12 cellular contexts compared by ENCODE assay signal in the genomic region with DNA sequence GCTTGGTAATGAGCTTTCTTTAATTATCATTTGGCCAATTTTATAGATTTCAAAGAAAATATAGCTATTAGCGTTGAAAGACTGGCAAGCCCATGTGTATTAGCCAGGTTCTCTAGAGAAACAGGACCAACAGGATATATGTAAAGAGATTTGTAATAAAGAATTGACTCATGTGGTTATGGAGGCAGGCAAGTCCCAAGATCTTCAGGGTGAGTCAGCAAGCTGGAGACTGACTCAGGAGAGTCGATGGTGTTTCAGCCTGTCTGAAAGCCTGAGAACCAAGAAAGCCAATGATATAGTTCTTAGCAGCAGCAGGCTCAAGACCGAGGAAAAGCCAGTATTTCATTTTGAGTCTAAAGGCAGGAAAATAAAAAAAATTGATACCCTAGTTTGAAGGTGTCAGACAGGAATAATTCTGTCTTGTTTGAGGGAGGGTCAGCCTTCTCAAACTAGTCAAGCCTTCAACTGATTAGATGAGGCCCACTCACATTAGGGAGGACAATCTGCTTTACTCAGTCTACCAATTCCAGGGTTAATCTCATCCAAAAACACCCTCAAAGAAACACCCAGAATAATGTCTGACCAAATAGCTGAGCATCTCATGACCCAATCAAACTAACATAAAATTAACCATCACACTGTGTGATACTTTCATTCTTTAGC.
DNase-seq lines count a peak whose midpoint lies in the region; ATAC-seq, FAIRE-seq and TF ChIP-seq lines count a peak whose summit lies in the region.
"Had no signal": no experiment of that assay in that cellular context is flagged by ENCODE, and none has a peak within 500 bp of the region (broad histone marks: within the 10 kb centered on the region; RNA-seq: fewer than 3 reads in every experiment).

No MANE protein-coding gene starts in this region.

- H3K9me3 ChIP-seq in IMR-90 (ENCODE audit: control insufficient read depth, insufficient read depth, low read length) (no peaks in the 10 kb centered on the region), mammary epithelial cell (replicated peaks; ENCODE audit: insufficient read depth, low read length) (no peaks in the 10 kb centered on the region)

- H3K79me2 ChIP-seq in mammary epithelial cell (ENCODE audit: insufficient read depth, low read length), result no peaks in the 10 kb centered on the region

- H3K4me1 Mint-ChIP-seq in activated CD8-positive, alpha-beta T cell treated with anti-CD3 and anti-CD28 coated beads for 36 hours (ENCODE audit: low read depth), result no peaks in the 10 kb centered on the region
- H3K4me1 Mint-ChIP-seq in activated CD8-positive, alpha-beta T cell treated with anti-CD3 and anti-CD28 coated beads, Interleukin-2, amount 10 ng/mL, durations not matched to agents 7 days and 5 days (ENCODE audit: low read depth), result no peaks in the 10 kb centered on the region

- H3K4me2 ChIP-seq in IMR-90 (ENCODE audit: low read depth, low read length) (no peak overlapping the region), mammary epithelial cell (ENCODE audit: insufficient read depth, low read depth, low read length) (peak overlapping the region; percentile 51)
- H3K4me2 ChIP-seq: BLaER1 had no signal

- H4K91ac ChIP-seq in IMR-90 (ENCODE audit: insufficient read depth, low read depth, low read length), result no peak overlapping the region

- TF ChIP-seq CTCF in activated CD8-positive, alpha-beta T cell treated with anti-CD3 and anti-CD28 coated beads for 36 hours (IDR thresholded peaks at IDR 0.05), result no peak
- TF ChIP-seq CTCF in IMR-90 (conservative IDR thresholded peaks at IDR 0.05; ENCODE audit: low read depth, low read length) (no peak), mammary epithelial cell (conservative IDR thresholded peaks at IDR 0.05 in 1 of 2, IDR thresholded peaks at IDR 0.05 in 1 of 2; ENCODE audit: extremely low read depth in 1 of 2, insufficient read depth in 1 of 2, low read depth in 1 of 2, low read length in 2 of 2) (no peak), D721Med (IDR thresholded peaks at IDR 0.05; ENCODE audit: insufficient read depth, missing control alignments) (no peak)

- H3K4ac ChIP-seq in IMR-90 (ENCODE audit: low read depth, low read length), result no peak overlapping the region

- H2AK9ac ChIP-seq in IMR-90 (replicated peaks; ENCODE audit: low read depth, low read length, poor library complexity), result no peak overlapping the region

- ATAC-seq in activated CD8-positive, alpha-beta T cell treated with anti-CD3 and anti-CD28 coated beads for 36 hours, result peak; percentile 87
- no peak for ATAC-seq in activated CD8-positive, alpha-beta T cell treated with anti-CD3 and anti-CD28 coated beads, Interleukin-2, amount 10 ng/mL, durations not matched to agents 7 days and 5 days
- peak; percentile 91 for ATAC-seq in IMR-90 (ENCODE audit: low read depth)
- ATAC-seq in HG02588 (IDR thresholded peaks at IDR 0.05; ENCODE audit: unreplicated experiment), result no peak

- H3K27me3 ChIP-seq in IMR-90 (ENCODE audit: control insufficient read depth, insufficient read depth, low read length) (no peaks in the 10 kb centered on the region), mammary epithelial cell (ENCODE audit: insufficient read depth, low read length) (no peaks in the 10 kb centered on the region)
- H3K27me3 ChIP-seq: BLaER1, stomach had no signal

- H3K4me1 ChIP-seq in IMR-90 (ENCODE audit: control insufficient read depth, insufficient read depth, low read length) (no peaks in the 10 kb centered on the region), mammary epithelial cell (ENCODE audit: insufficient read depth, low read length) (peaks cover 5% of the 10 kb centered on the region)
- H3K4me1 ChIP-seq: BLaER1, stomach had no signal

- FAIRE-seq in D721Med (lab: Jason Lieb, UNC), result no peak

- no peaks in the 10 kb centered on the region for H3K79me1 ChIP-seq in IMR-90 (ENCODE audit: low read depth in 1 of 2, low read length in 2 of 2)

- H2BK120ac ChIP-seq in IMR-90 (ENCODE audit: low read depth, low read length), result 0 out of 2 replicates have a peak overlapping the region, but pooled peaks have one; percentile 28

- H3K9ac ChIP-seq in IMR-90 (ENCODE audit: low read depth, low read length) (no peak overlapping the region), mammary epithelial cell (ENCODE audit: insufficient read depth, low read length) (no peak overlapping the region)
- H3K9ac ChIP-seq: BLaER1 had no signal

- no peak overlapping the region for H3K27ac Mint-ChIP-seq in activated CD8-positive, alpha-beta T cell treated with anti-CD3 and anti-CD28 coated beads for 36 hours
- no peak overlapping the region for H3K27ac Mint-ChIP-seq in activated CD8-positive, alpha-beta T cell treated with anti-CD3 and anti-CD28 coated beads, Interleukin-2, amount 10 ng/mL, durations not matched to agents 7 days and 5 days

- H3K56ac ChIP-seq in IMR-90 (ENCODE audit: extremely low read depth, insufficient read depth, low read length), result no peak overlapping the region

- no peaks in the 10 kb centered on the region for H3K36me3 ChIP-seq in IMR-90 (ENCODE audit: control insufficient read depth, insufficient read depth, low read length)
- no peaks in the 10 kb centered on the region for H3K36me3 ChIP-seq in mammary epithelial cell (ENCODE audit: insufficient read depth, low read length)
- H3K36me3 ChIP-seq: BLaER1, stomach had no signal

- no peak overlapping the region for H2AK5ac ChIP-seq in IMR-90 (ENCODE audit: low read depth, low read length)

- H3K4me3 Mint-ChIP-seq in activated CD8-positive, alpha-beta T cell treated with anti-CD3 and anti-CD28 coated beads for 36 hours, result no peak overlapping the region
- no peak overlapping the region for H3K4me3 Mint-ChIP-seq in activated CD8-positive, alpha-beta T cell treated with anti-CD3 and anti-CD28 coated beads, Interleukin-2, amount 10 ng/mL, durations not matched to agents 7 days and 5 days

- BruUV-seq in IMR-90 (replicated peaks; lab: Mats Ljungman, UMichigan) (no TSS peak), mammary epithelial cell (replicated peaks; lab: Mats Ljungman, UMichigan) (no TSS peak)

- in situ Hi-C loops in IMR-90 (cut with MboI; ENCODE audit: low sequenced_read_pairs), result no loop called here
- in situ Hi-C loops in mammary epithelial cell (cut with MboI; ENCODE audit: low sequenced_read_pairs in 2 of 2), result no loop called here

- 0 out of 2 replicates have a peak, but pooled peaks cover 2% of the 10 kb centered on the region for H3K9me1 ChIP-seq in IMR-90 (ENCODE audit: insufficient read depth, low read length)

- peaks cover 20% of the 10 kb centered on the region for H3K9me3 Mint-ChIP-seq in activated CD8-positive, alpha-beta T cell treated with anti-CD3 and anti-CD28 coated beads for 36 hours
- H3K9me3 Mint-ChIP-seq in activated CD8-positive, alpha-beta T cell treated with anti-CD3 and anti-CD28 coated beads, Interleukin-2, amount 10 ng/mL, durations not matched to agents 7 days and 5 days (ENCODE audit: insufficient read depth), result peaks cover 23% of the 10 kb centered on the region

- no peak overlapping the region for H2BK5ac ChIP-seq in IMR-90 (ENCODE audit: low read depth, low read length, poor library complexity, severe bottlenecking)

- H2AFZ ChIP-seq in IMR-90 (replicated peaks; ENCODE audit: low read length, poor library complexity) (no peak overlapping the region), mammary epithelial cell (ENCODE audit: low read depth, low read length) (peak overlapping the region; percentile 43)

- dilution Hi-C loops in IMR-90 (cut with HindIII; ENCODE audit: low sequenced_read_pairs, unreplicated experiment), result no loop called here
- dilution Hi-C loops in mammary epithelial cell (cut with HindIII; ENCODE audit: low sequenced_read_pairs), result no loop called here

- H2BK20ac ChIP-seq in IMR-90 (ENCODE audit: low read depth, low read length), result no peak overlapping the region

- no peak overlapping the region for H3K14ac ChIP-seq in IMR-90 (replicated peaks; ENCODE audit: low read depth, low read length)

- H3K4me3 ChIP-seq in IMR-90 (ENCODE audit: insufficient read depth, low read depth, low read length) (no peak overlapping the region), mammary epithelial cell (replicated peaks in 1 of 3; ENCODE audit: insufficient read depth in 1 of 3, low read depth in 2 of 3, low read length in 3 of 3) (no peak overlapping the region)
- H3K4me3 ChIP-seq: BLaER1, stomach had no signal

- CTCF ChIA-PET in activated CD8-positive, alpha-beta T cell treated with anti-CD3 and anti-CD28 coated beads for 36 hours (lab: Charles Lee), result no interaction called here
- CTCF ChIA-PET in activated CD8-positive, alpha-beta T cell treated with anti-CD3 and anti-CD28 coated beads, Interleukin-2, amount 10 ng/mL, durations not matched to agents 7 days and 5 days (lab: Charles Lee), result no interaction called here
- CTCF ChIA-PET in IMR-90 (lab: Yijun Ruan, JAX), result interaction anchor here (0.6 to 1.2 kb wide), 2 partner anchors 10 to 173 kb away, joined by 3 to 4 read pairs; no protein-coding TSS in a partner anchor
- CTCF ChIA-PET in mammary epithelial cell (lab: Charles Lee; ENCODE audit: low non-redundant PET), result interaction anchor here (0.5 to 0.6 kb wide), 2 partner anchors 75 to 387 kb away, joined by 3 to 8 read pairs; no protein-coding TSS in a partner anchor

- H2BK15ac ChIP-seq in IMR-90 (ENCODE audit: low read depth, low read length), result no peak overlapping the region

- TF ChIP-seq POLR2A in IMR-90 (IDR thresholded peaks at IDR 0.05; ENCODE audit: low read depth, low read length), result no peak

- no peaks in the 10 kb centered on the region for H3K27me3 Mint-ChIP-seq in activated CD8-positive, alpha-beta T cell treated with anti-CD3 and anti-CD28 coated beads for 36 hours
- H3K27me3 Mint-ChIP-seq in activated CD8-positive, alpha-beta T cell treated with anti-CD3 and anti-CD28 coated beads, Interleukin-2, amount 10 ng/mL, durations not matched to agents 7 days and 5 days (ENCODE audit: low read depth), result no peaks in the 10 kb centered on the region

- H3K18ac ChIP-seq in IMR-90 (ENCODE audit: low read depth, low read length), result no peak overlapping the region

- TF ChIP-seq RAD21 in IMR-90 (IDR thresholded peaks at IDR 0.05; ENCODE audit: low read length), result no peak

- no peaks in the 10 kb centered on the region for H4K20me1 ChIP-seq in IMR-90 (ENCODE audit: insufficient read depth, low read length)
- H4K20me1 ChIP-seq in mammary epithelial cell (ENCODE audit: insufficient read depth, low read length), result no peaks in the 10 kb centered on the region
- H4K20me1 ChIP-seq: BLaER1 had no signal

- H3K27ac ChIP-seq in IMR-90 (ENCODE audit: insufficient read depth, low read length) (no peak overlapping the region), mammary epithelial cell (ENCODE audit: insufficient read depth, low read depth, low read length) (no peak overlapping the region)
- H3K27ac ChIP-seq: BLaER1, stomach, VCaP had no signal

- DNase-seq in activated CD8-positive, alpha-beta T cell treated with anti-CD3 and anti-CD28 coated beads for 36 hours, result peak; percentile 37
- no peak for DNase-seq in activated CD8-positive, alpha-beta T cell treated with anti-CD3 and anti-CD28 coated beads, Interleukin-2, amount 10 ng/mL, durations not matched to agents 7 days and 5 days
- peak; percentile 97 for DNase-seq in IMR-90
- DNase-seq in mammary epithelial cell, result peak; percentile 96
- peak in 2 of 3 experiments; percentile 12 to 30 for DNase-seq in stimulated activated CD4-positive, alpha-beta T cell treated with anti-CD3 and anti-CD28 coated beads, TNF-alpha, amount 100 ng/mL, for 24 hours (ENCODE audit: low read depth in 3 of 3)
- DNase-seq in D721Med (ENCODE audit: insufficient read length, low spot score), result no peak
- no peak for DNase-seq in hippocampal formation (lab: John Stamatoyannopoulos, UW)
- DNase-seq: NCI-H1048, stomach had no signal

- no peak overlapping the region for H3K23ac ChIP-seq in IMR-90 (ENCODE audit: low read depth, low read length)

- intact Hi-C loops in activated CD8-positive, alpha-beta T cell treated with anti-CD3 and anti-CD28 coated beads for 36 hours (cut with micrococcal nuclease), result no loop called here
- intact Hi-C loops in IMR-90 (cut with micrococcal nuclease), result no loop called here
- intact Hi-C loops in mammary epithelial cell (cut with micrococcal nuclease), result no loop called here

- POLR2A ChIA-PET in activated CD8-positive, alpha-beta T cell treated with anti-CD3 and anti-CD28 coated beads for 36 hours (lab: Charles Lee), result no interaction called here
- POLR2A ChIA-PET in activated CD8-positive, alpha-beta T cell treated with anti-CD3 and anti-CD28 coated beads, Interleukin-2, amount 10 ng/mL, durations not matched to agents 7 days and 5 days (lab: Charles Lee), result no interaction called here
- POLR2A ChIA-PET in IMR-90 (lab: Charles Lee; ENCODE audit: unreplicated experiment), result interaction anchor here (0.5 kb wide), 1 partner anchor 27 kb away, joined by 6 read pairs; no protein-coding TSS in a partner anchor

- no peaks in the 10 kb centered on the region for H3K36me3 Mint-ChIP-seq in activated CD8-positive, alpha-beta T cell treated with anti-CD3 and anti-CD28 coated beads for 36 hours (ENCODE audit: low read depth)
- H3K36me3 Mint-ChIP-seq in activated CD8-positive, alpha-beta T cell treated with anti-CD3 and anti-CD28 coated beads, Interleukin-2, amount 10 ng/mL, durations not matched to agents 7 days and 5 days (ENCODE audit: low read depth), result peaks cover 8% of the 10 kb centered on the region

- 0% methylated on average over 1 of the region's 3 CpGs; no CpG with 5 or more reads in 1 of the 2 experiments for WGBS in IMR-90 (ENCODE audit: extremely low coverage in 2 of 2, insufficient read length in 1 of 2), 2 experiments
- 2% methylated on average over 2 of the region's 3 CpGs for WGBS in mammary epithelial cell (ENCODE audit: low coverage, missing lambda C conversion rate)

- no peak overlapping the region; a peak in 1 of 4 replicates for H4K8ac ChIP-seq in IMR-90 (ENCODE audit: low read depth in 2 of 2, low read length in 2 of 2)

- H4K5ac ChIP-seq in IMR-90 (ENCODE audit: low read depth, low read length), result no peak overlapping the region

Comparison
In these comparisons a context has a peak if more than half of its experiments do, and no peak if none do; other contexts are left out.
1. ATAC-seq: peak in activated CD8-positive, alpha-beta T cell treated with anti-CD3 and anti-CD28 coated beads for 36 hours (single experiment) and IMR-90 (single experiment); none in activated CD8-positive, alpha-beta T cell treated with anti-CD3 and anti-CD28 coated beads, Interleukin-2, amount 10 ng/mL, durations not matched to agents 7 days and 5 days (single experiment) and HG02588 (single experiment).
2. DNase-seq: peak in activated CD8-positive, alpha-beta T cell treated with anti-CD3 and anti-CD28 coated beads for 36 hours (single experiment), IMR-90 (single experiment), mammary epithelial cell (single experiment) and stimulated activated CD4-positive, alpha-beta T cell treated with anti-CD3 and anti-CD28 coated beads, TNF-alpha, amount 100 ng/mL, for 24 hours (2 of 3); none in activated CD8-positive, alpha-beta T cell treated with anti-CD3 and anti-CD28 coated beads, Interleukin-2, amount 10 ng/mL, durations not matched to agents 7 days and 5 days (single experiment), D721Med (single experiment) and hippocampal formation (0 of 2).
3. CTCF ChIA-PET loops: an anchor here in IMR-90 (0.6 to 1.2 kb wide) and mammary epithelial cell (0.5 to 0.6 kb wide); none called in activated CD8-positive, alpha-beta T cell treated with anti-CD3 and anti-CD28 coated beads for 36 hours and activated CD8-positive, alpha-beta T cell treated with anti-CD3 and anti-CD28 coated beads, Interleukin-2, amount 10 ng/mL, durations not matched to agents 7 days and 5 days.